10 cellular contexts compared by ENCODE assay signal in genomic region chr2:25788457-25788856, GRCh38.
"Had no signal": no experiment of that assay in that cellular context is flagged by ENCODE, and none has a peak within 500 bp of the region (broad histone marks: within the 10 kb centered on the region; RNA-seq: fewer than 3 reads in every experiment).

No MANE protein-coding gene starts in this region.

- H3K36me3 ChIP-seq: transverse colon had no signal

- H3K4me3 ChIP-seq: left ventricle myocardium inferior, mucosa of descending colon, transverse colon had no signal

- H3K9me3 ChIP-seq: left ventricle myocardium inferior, mucosa of descending colon, transverse colon had no signal

- H3K27me3 ChIP-seq: transverse colon had no signal

- H3K4me1 ChIP-seq: transverse colon had no signal

- ATAC-seq: mucosa of descending colon; naive thymus-derived CD8-positive, alpha-beta T cell; SK-N-SH treated with all-trans-retinoic acid at 6 μM for 48 hours; stimulated activated naive B cell treated with anti-CD40 and anti-IgM and Interleukin-4, amounts not matched to agents 10 μg/mL and 1 μg/mL and 100 μg/mL, for 72 hours had no signal

- DNase-seq: activated CD4-positive, alpha-beta T cell treated with anti-CD3 and anti-CD28 coated beads for 1 hour; left ventricle myocardium inferior; mucosa of descending colon; naive thymus-derived CD8-positive, alpha-beta T cell; SHP77 treated with DMSO at 0.1 percent for 48 hours; stimulated activated CD4-positive, alpha-beta T cell treated with anti-CD3 and anti-CD28 coated beads, Interleukin-12 subunit alpha, Interleukin-12 subunit beta, amount 100 ng/mL, for 4 hours; stimulated activated CD4-positive, alpha-beta T cell treated with anti-CD3 and anti-CD28 coated beads, Interleukin-2, amount 100 ng/mL, for 24 hours; stimulated activated naive B cell treated with anti-CD40 and anti-IgM and Interleukin-4, amounts not matched to agents 10 μg/mL and 1 μg/mL and 100 μg/mL, for 72 hours; transverse colon had no signal

- H3K9me3 Mint-ChIP-seq: naive thymus-derived CD8-positive, alpha-beta T cell; stimulated activated naive B cell treated with anti-CD40 and anti-IgM and Interleukin-4, amounts not matched to agents 10 μg/mL and 1 μg/mL and 100 μg/mL, for 72 hours had no signal

- H3K27me3 Mint-ChIP-seq: naive thymus-derived CD8-positive, alpha-beta T cell; stimulated activated naive B cell treated with anti-CD40 and anti-IgM and Interleukin-4, amounts not matched to agents 10 μg/mL and 1 μg/mL and 100 μg/mL, for 72 hours had no signal

- H3K27ac ChIP-seq: left ventricle myocardium inferior, transverse colon had no signal

- H3K27ac Mint-ChIP-seq: stimulated activated naive B cell treated with anti-CD40 and anti-IgM and Interleukin-4, amounts not matched to agents 10 μg/mL and 1 μg/mL and 100 μg/mL, for 72 hours had no signal

- H3K4me3 Mint-ChIP-seq: naive thymus-derived CD8-positive, alpha-beta T cell; stimulated activated naive B cell treated with anti-CD40 and anti-IgM and Interleukin-4, amounts not matched to agents 10 μg/mL and 1 μg/mL and 100 μg/mL, for 72 hours had no signal
